ENCODE assay signal across 1 cellular context in genomic region chr19:48390188-48391099, GRCh38.
A peak's percentile ranks its signal among the peaks of the same experiment; 100 is the strongest.
TF ChIP-seq lines count a peak whose summit lies in the region.

No MANE protein-coding gene starts in this region.

TF ChIP-seq in HEK293, 187 proteins besides CTCF, POLR2A, EP300 and RAD21 (continued from another document and continues in another):
- TF ChIP-seq YY1 (tag by site-specific recombination; IDR thresholded peaks at IDR 0.05) (no peak), PRDM2 (tag by site-specific recombination; IDR thresholded peaks at IDR 0.05; ENCODE audit: borderline replicate concordance) (no peak), ZNF391 (tag by site-specific recombination; IDR thresholded peaks at IDR 0.05; ENCODE audit: borderline replicate concordance, low read depth) (peak; percentile 54; the same call in 1 of the 2 replicates), ZNF335 (tag by site-specific recombination; conservative IDR thresholded peaks at IDR 0.05) (peak; percentile 94), IKZF3 (tag by site-specific recombination; IDR thresholded peaks at IDR 0.05) (peak; percentile 70; the same call in 1 of the 2 replicates), ZSCAN16 (tag by site-specific recombination; IDR thresholded peaks at IDR 0.05) (no peak), ZBTB11 (tag by site-specific recombination; conservative IDR thresholded peaks at IDR 0.05; ENCODE audit: low read depth) (peak; percentile 48), ZNF707 (tag by site-specific recombination; IDR thresholded peaks at IDR 0.05) (no peak), ZFP41 (tag by site-specific recombination; IDR thresholded peaks at IDR 0.05; ENCODE audit: borderline replicate concordance) (peak; percentile 72; the same call in 1 of the 2 replicates), ZNF777 (tag by site-specific recombination; IDR thresholded peaks at IDR 0.05; ENCODE audit: borderline replicate concordance) (peak; percentile 76; the same call in 1 of the 2 replicates), OVOL3 (tag by site-specific recombination; IDR thresholded peaks at IDR 0.05) (peak; percentile 49; the same call in 1 of the 2 replicates), ZNF157 (tag by site-specific recombination; IDR thresholded peaks at IDR 0.05) (no peak), REPIN1 (tag by site-specific recombination; IDR thresholded peaks at IDR 0.05; ENCODE audit: low read depth) (no peak; the same call in 1 of the 2 replicates), ZFP37 (tag by site-specific recombination; IDR thresholded peaks at IDR 0.05) (peak; percentile 98), ZFP69B (tag by site-specific recombination; IDR thresholded peaks at IDR 0.05) (peak; percentile 71), ZNF664 (tag by site-specific recombination; IDR thresholded peaks at IDR 0.05) (no peak), ZNF2 (tag by site-specific recombination; IDR thresholded peaks at IDR 0.05) (peak; percentile 79), KLF17 (tag by site-specific recombination; IDR thresholded peaks at IDR 0.05) (peak; percentile 69; the same call in 1 of the 2 replicates), ZNF394 (tag by site-specific recombination; IDR thresholded peaks at IDR 0.05; ENCODE audit: borderline replicate concordance) (peak; percentile 88), YY2 (tag by site-specific recombination; IDR thresholded peaks at IDR 0.05) (peak; percentile 80), EGR2 (tag by site-specific recombination; IDR thresholded peaks at IDR 0.05; ENCODE audit: low read depth) (no peak), ZNF600 (tag by site-specific recombination; IDR thresholded peaks at IDR 0.05) (peak; percentile 79), ZNF501 (tag by site-specific recombination; IDR thresholded peaks at IDR 0.05) (peak; percentile 66; the same call in 1 of the 2 replicates), SALL2 (tag by site-specific recombination; IDR thresholded peaks at IDR 0.05; ENCODE audit: borderline replicate concordance) (no peak), PATZ1 (tag by site-specific recombination; IDR thresholded peaks at IDR 0.05) (peak; percentile 83), ZNF514 (tag by site-specific recombination; IDR thresholded peaks at IDR 0.05) (no peak), PBX3 (CRISPR knock-in tag; IDR thresholded peaks at IDR 0.05) (peak; percentile 91), ZNF585B (tag by site-specific recombination; IDR thresholded peaks at IDR 0.05) (no peak), ZNF629 (tag by site-specific recombination; IDR thresholded peaks at IDR 0.05) (peak; percentile 46; the same call in 1 of the 2 replicates), ZXDB (tag by site-specific recombination; IDR thresholded peaks at IDR 0.05) (peak; percentile 94), ZNF366 (tag by site-specific recombination; conservative IDR thresholded peaks at IDR 0.05) (peak; percentile 70), ZEB2 (tag by site-specific recombination; IDR thresholded peaks at IDR 0.05) (0 out of 2 replicates have a peak, but pooled peaks have one; percentile 36), ZNF521 (tag by site-specific recombination; IDR thresholded peaks at IDR 0.05) (no peak), GLIS2 (tag by site-specific recombination; IDR thresholded peaks at IDR 0.05) (peak; percentile 70), GLI4 (tag by site-specific recombination; IDR thresholded peaks at IDR 0.05) (peak; percentile 95; the same call in 1 of the 2 replicates), PRDM1 (tag by site-specific recombination; IDR thresholded peaks at IDR 0.05) (0 out of 2 replicates have a peak, but pooled peaks have one; percentile 16), ZBTB10 (tag by site-specific recombination; IDR thresholded peaks at IDR 0.05) (peak; percentile 59; the same call in 1 of the 2 replicates), ZIC2 (tag by site-specific recombination; IDR thresholded peaks at IDR 0.05) (no peak), ZNF292 (tag by site-specific recombination; IDR thresholded peaks at IDR 0.05; ENCODE audit: borderline replicate concordance, low read depth) (no peak), ZNF639 (tag by site-specific recombination; IDR thresholded peaks at IDR 0.05) (peak; percentile 77; the same call in 1 of the 2 replicates), ZNF843 (tag by site-specific recombination; IDR thresholded peaks at IDR 0.05) (peak; percentile 54; the same call in 1 of the 2 replicates), ZSCAN18 (tag by site-specific recombination; IDR thresholded peaks at IDR 0.05) (no peak), ZNF660 (tag by site-specific recombination; IDR thresholded peaks at IDR 0.05) (peak; percentile 96), WT1 (tag by site-specific recombination; IDR thresholded peaks at IDR 0.05) (peak; percentile 57; the same call in 1 of the 2 replicates)
